ENCODE assay signal across 1 cellular context in the genomic region with DNA sequence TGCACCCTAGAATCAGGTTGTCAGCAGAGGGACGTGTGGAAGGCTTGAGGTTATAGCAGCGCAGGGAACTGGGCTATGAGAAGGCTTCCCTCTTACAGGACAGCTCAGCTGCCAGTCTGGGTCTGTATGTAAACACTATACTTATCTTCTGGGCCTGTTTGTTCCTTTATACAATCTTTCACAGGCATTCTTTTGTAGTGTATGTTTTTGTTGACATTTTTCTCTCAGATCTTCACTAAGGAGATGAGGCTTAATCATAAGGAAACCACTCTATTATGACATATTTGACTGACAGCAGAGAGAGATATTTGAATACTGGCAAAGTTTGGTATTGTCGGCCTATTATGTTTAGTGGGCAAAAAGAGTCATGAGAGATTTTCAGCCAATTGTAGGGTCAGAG.
TF ChIP-seq lines count a peak whose summit lies in the region.

No MANE protein-coding gene starts in this region.

TF ChIP-seq in HepG2, 621 proteins besides CTCF, POLR2A, EP300 and RAD21:
- 0 out of 2 replicates have a peak, but pooled peaks have one; percentile 1 for TF ChIP-seq ZNF790 (CRISPR knock-in tag; IDR thresholded peaks at IDR 0.05; ENCODE audit: borderline replicate concordance)
- no peak for TF ChIP-seq BCL6 (CRISPR knock-in tag; IDR thresholded peaks at IDR 0.05)
- TF ChIP-seq ATAD3A (CRISPR knock-in tag; IDR thresholded peaks at IDR 0.05), result no peak
- no peak for TF ChIP-seq U2AF1 (optimal IDR thresholded peaks at IDR 0.05; ENCODE audit: low read depth, low read length)
- TF ChIP-seq ZNF530 (CRISPR knock-in tag; IDR thresholded peaks at IDR 0.05; ENCODE audit: low read depth), result no peak
- TF ChIP-seq MAFG (CRISPR knock-in tag; IDR thresholded peaks at IDR 0.05), result no peak
- TF ChIP-seq ZNF543 (CRISPR knock-in tag; IDR thresholded peaks at IDR 0.05), result no peak
- TF ChIP-seq ISL2 (CRISPR knock-in tag; IDR thresholded peaks at IDR 0.05), result no peak
- TF ChIP-seq U2AF2 (IDR thresholded peaks at IDR 0.05; ENCODE audit: low read depth, low read length), result no peak
- peak; percentile 18; the same call in 1 of the 2 replicates for TF ChIP-seq NFYB (CRISPR knock-in tag; IDR thresholded peaks at IDR 0.05)
- TF ChIP-seq POLR2G (IDR thresholded peaks at IDR 0.05; ENCODE audit: low read depth, low read length), result no peak
- TF ChIP-seq RARG (CRISPR knock-in tag; IDR thresholded peaks at IDR 0.05; ENCODE audit: low read depth), result no peak
- no peak for TF ChIP-seq WIZ (CRISPR knock-in tag; IDR thresholded peaks at IDR 0.05)
- no peak for TF ChIP-seq ZNF558 (CRISPR knock-in tag; IDR thresholded peaks at IDR 0.05; ENCODE audit: borderline replicate concordance)
- TF ChIP-seq, protein P1, sequence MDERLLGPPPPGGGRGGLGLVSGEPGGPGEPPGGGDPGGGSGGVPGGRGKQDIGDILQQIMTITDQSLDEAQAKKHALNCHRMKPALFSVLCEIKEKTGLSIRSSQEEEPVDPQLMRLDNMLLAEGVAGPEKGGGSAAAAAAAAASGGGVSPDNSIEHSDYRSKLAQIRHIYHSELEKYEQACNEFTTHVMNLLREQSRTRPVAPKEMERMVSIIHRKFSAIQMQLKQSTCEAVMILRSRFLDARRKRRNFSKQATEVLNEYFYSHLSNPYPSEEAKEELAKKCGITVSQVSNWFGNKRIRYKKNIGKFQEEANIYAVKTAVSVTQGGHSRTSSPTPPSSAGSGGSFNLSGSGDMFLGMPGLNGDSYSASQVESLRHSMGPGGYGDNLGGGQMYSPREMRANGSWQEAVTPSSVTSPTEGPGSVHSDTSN (CRISPR knock-in tag; IDR thresholded peaks at IDR 0.05), result peak; percentile 37; the same call in 1 of the 2 replicates
- peak; percentile 37; the same call in 1 of the 2 replicates for TF ChIP-seq FOXA3 (CRISPR knock-in tag; IDR thresholded peaks at IDR 0.05)
- TF ChIP-seq ZNF709 (CRISPR knock-in tag; IDR thresholded peaks at IDR 0.05), result no peak
- TF ChIP-seq MZF1 (CRISPR knock-in tag; IDR thresholded peaks at IDR 0.05; ENCODE audit: borderline replicate concordance), result no peak
- no peak for TF ChIP-seq SALL2 (CRISPR knock-in tag; IDR thresholded peaks at IDR 0.05)
- no peak for TF ChIP-seq PHF20 (CRISPR knock-in tag; IDR thresholded peaks at IDR 0.05)
- no peak for TF ChIP-seq ZFYVE20 (CRISPR knock-in tag; IDR thresholded peaks at IDR 0.05; ENCODE audit: borderline replicate concordance, low read depth)
- no peak for TF ChIP-seq MTA3 (CRISPR knock-in tag; IDR thresholded peaks at IDR 0.05)
- TF ChIP-seq, protein P2, sequence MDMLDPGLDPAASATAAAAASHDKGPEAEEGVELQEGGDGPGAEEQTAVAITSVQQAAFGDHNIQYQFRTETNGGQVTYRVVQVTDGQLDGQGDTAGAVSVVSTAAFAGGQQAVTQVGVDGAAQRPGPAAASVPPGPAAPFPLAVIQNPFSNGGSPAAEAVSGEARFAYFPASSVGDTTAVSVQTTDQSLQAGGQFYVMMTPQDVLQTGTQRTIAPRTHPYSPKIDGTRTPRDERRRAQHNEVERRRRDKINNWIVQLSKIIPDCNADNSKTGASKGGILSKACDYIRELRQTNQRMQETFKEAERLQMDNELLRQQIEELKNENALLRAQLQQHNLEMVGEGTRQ (IDR thresholded peaks at IDR 0.05; ENCODE audit: low read depth, low read length), result no peak
- TF ChIP-seq, protein P2 (CRISPR knock-in tag; IDR thresholded peaks at IDR 0.05; ENCODE audit: borderline replicate concordance), result no peak
- TF ChIP-seq ZFP36L2 (CRISPR knock-in tag; IDR thresholded peaks at IDR 0.05), result no peak
- TF ChIP-seq FOXA1 (IDR thresholded peaks at IDR 0.05), result no peak
- TF ChIP-seq FOXA1 (CRISPR knock-in tag; IDR thresholded peaks at IDR 0.05), result 0 out of 2 replicates have a peak, but pooled peaks have one; percentile 11
- TF ChIP-seq NFKBIZ (CRISPR knock-in tag; IDR thresholded peaks at IDR 0.05), result no peak
- TF ChIP-seq, protein P3, sequence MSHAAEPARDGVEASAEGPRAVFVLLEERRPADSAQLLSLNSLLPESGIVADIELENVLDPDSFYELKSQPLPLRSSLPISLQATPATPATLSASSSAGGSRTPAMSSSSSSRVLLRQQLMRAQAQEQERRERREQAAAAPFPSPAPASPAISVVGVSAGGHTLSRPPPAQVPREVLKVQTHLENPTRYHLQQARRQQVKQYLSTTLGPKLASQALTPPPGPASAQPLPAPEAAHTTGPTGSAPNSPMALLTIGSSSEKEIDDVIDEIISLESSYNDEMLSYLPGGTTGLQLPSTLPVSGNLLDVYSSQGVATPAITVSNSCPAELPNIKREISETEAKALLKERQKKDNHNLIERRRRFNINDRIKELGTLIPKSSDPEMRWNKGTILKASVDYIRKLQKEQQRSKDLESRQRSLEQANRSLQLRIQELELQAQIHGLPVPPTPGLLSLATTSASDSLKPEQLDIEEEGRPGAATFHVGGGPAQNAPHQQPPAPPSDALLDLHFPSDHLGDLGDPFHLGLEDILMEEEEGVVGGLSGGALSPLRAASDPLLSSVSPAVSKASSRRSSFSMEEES (CRISPR knock-in tag; IDR thresholded peaks at IDR 0.05), result no peak
- no peak for TF ChIP-seq ZNF282 (IDR thresholded peaks at IDR 0.05; ENCODE audit: partially characterized antibody)
- TF ChIP-seq, protein P4, sequence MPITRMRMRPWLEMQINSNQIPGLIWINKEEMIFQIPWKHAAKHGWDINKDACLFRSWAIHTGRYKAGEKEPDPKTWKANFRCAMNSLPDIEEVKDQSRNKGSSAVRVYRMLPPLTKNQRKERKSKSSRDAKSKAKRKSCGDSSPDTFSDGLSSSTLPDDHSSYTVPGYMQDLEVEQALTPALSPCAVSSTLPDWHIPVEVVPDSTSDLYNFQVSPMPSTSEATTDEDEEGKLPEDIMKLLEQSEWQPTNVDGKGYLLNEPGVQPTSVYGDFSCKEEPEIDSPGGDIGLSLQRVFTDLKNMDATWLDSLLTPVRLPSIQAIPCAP (CRISPR knock-in tag; IDR thresholded peaks at IDR 0.05; ENCODE audit: low read depth), result no peak
- TF ChIP-seq SRF (IDR thresholded peaks at IDR 0.05; ENCODE audit: low read depth, low read length), result no peak
